36 cellular contexts compared by ENCODE assay signal in genomic region chr11:133162228-133162627, GRCh38.
"Had no signal": no experiment of that assay in that cellular context is flagged by ENCODE, and none has a peak within 500 bp of the region (broad histone marks: within the 10 kb centered on the region; RNA-seq: fewer than 3 reads in every experiment).

No MANE protein-coding gene starts in this region.

- H3K4me3 ChIP-seq: ascending aorta, breast epithelium had no signal

- FAIRE-seq: RCC 7860 had no signal

- H3K36me3 ChIP-seq: ascending aorta, breast epithelium, WERI-Rb-1 had no signal

- DNase-seq: activated CD4-positive, alpha-beta memory T cell treated with anti-CD3 and anti-CD28 coated beads, Interleukin-2, amount 10 ng/mL, durations not matched to agents 7 days and 5 days; activated CD4-positive, alpha-beta T cell treated with anti-CD3 and anti-CD28 coated beads for 1 hour; activated CD4-positive, alpha-beta T cell treated with anti-CD3 and anti-CD28 coated beads for 48 hours; activated CD4-positive, CD25-positive, alpha-beta regulatory T cell; activated CD8-positive, alpha-beta memory T cell treated with anti-CD3 and anti-CD28 coated beads for 24 hours; activated CD8-positive, alpha-beta memory T cell treated with anti-CD3 and anti-CD28 coated beads, Interleukin-2, amount 10 ng/mL, durations not matched to agents 7 days and 5 days; activated CD8-positive, alpha-beta memory T cell treated with anti-CD3 and anti-CD28 coated beads, Interleukin-2, amount 50 U/mL, for 48 hours; activated gamma-delta T cell; activated naive CD4-positive, alpha-beta T cell treated with Interleukin-2 at 50 U/mL for 16 hours; activated naive CD8-positive, alpha-beta T cell treated with anti-CD3 and anti-CD28 coated beads, Interleukin-2, amount 10 ng/mL, durations not matched to agents 7 days and 5 days; activated T-cell treated with anti-CD3 and anti-CD28 coated beads, Interleukin-2, amount 50 U/mL, for 72 hours; amygdala; Karpas-422; KBM-7; NCI-H1048; NCI-H1105 treated with DMSO at 0.1 percent for 48 hours; NCI-H1436; NCI-H1694; NCI-H1930; NCI-H2081 treated with DMSO at 0.1 percent for 48 hours; NCI-H226; NCI-H446 treated with DMSO at 0.1 percent for 48 hours; NCI-H524; NK-92 treated with Interleukin-12 subunit alpha and Interleukin-12 subunit beta, amount 100 ng/mL, for 24 hours; PC-3; SIG-M5; T-helper 1 cell; T-helper 9 cell; WERI-Rb-1 had no signal

- H3K27me3 ChIP-seq: ascending aorta had no signal

- H3K27ac ChIP-seq: ascending aorta, breast epithelium, RWPE1, WERI-Rb-1 had no signal

- ATAC-seq: activated CD8-positive, alpha-beta memory T cell treated with anti-CD3 and anti-CD28 coated beads, Interleukin-2, amount 10 ng/mL, durations not matched to agents 7 days and 5 days; activated T-cell treated with anti-CD3 and anti-CD28 coated beads, Interleukin-2, amount 50 U/mL, for 72 hours; activated T-helper 17 cell treated with anti-CD3 and anti-CD28 coated beads, Interleukin-2, amount 50 U/mL, for 72 hours; PC-3; Right ventricle myocardium inferior; SK-N-SH treated with all-trans-retinoic acid at 6 μM for 48 hours had no signal

- H3K9me3 ChIP-seq: ascending aorta, breast epithelium had no signal

- H3K4me1 ChIP-seq: ascending aorta, breast epithelium had no signal
